In the genomic region with DNA sequence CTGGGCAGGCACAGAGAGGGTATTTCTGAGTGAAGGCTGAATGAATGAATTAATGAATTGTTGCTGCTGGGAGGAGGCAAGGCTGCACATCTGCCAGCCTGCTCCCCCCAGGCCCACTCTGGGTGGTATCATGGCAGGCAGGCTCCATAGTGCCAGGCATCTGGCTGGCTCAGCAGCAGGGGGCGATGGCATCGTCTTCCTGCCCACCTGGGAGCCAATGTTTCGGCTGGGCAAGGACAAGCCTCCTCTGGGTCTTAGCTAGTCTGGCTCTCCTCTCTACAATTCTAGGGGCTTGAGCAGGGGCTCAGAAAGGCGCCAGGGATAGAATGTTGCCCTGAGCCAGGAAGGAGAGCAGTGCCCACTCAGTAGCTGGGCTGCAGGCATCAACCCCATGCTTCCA, we compare ENCODE assay signal across 20 cellular contexts. TPM values are rescaled to one million over a fixed set of nuclear protein-coding genes. Genes with fewer than 3 reads are reported as not detected.
A peak's percentile ranks its signal among the peaks of the same experiment; 100 is the strongest.
DNase-seq lines count a peak whose midpoint lies in the region; ATAC-seq and TF ChIP-seq lines count a peak whose summit lies in the region.
"Had no signal": no experiment of that assay in that cellular context is flagged by ENCODE, and none has a peak within 500 bp of the region (broad histone marks: within the 10 kb centered on the region; RNA-seq: fewer than 3 reads in every experiment).

No MANE protein-coding gene starts in this region.

- WGBS in mammary epithelial cell (ENCODE audit: low coverage, missing lambda C conversion rate): 69% methylated on average over 4 of the region's 4 CpGs
- 84% methylated on average over 4 of the region's 4 CpGs for WGBS in lower leg skin, 2 donors

- H2AFZ ChIP-seq in mammary epithelial cell (ENCODE audit: low read depth, low read length): no peak overlapping the region

- intact Hi-C loops in MCF 10A (cut with micrococcal nuclease) (no loop called here), mammary epithelial cell (cut with micrococcal nuclease) (no loop called here), lower leg skin (cut with DNase I; ENCODE audit: low total_unique reads) (loop anchor here (5.0 kb wide), 1 partner anchor 115 kb away; no protein-coding TSS in a partner anchor), Caco-2 (cut with micrococcal nuclease; ENCODE audit: unreplicated experiment) (no loop called here)

- no peak overlapping the region for H3K27ac ChIP-seq in mammary epithelial cell (ENCODE audit: insufficient read depth, low read depth, low read length)
- H3K27ac ChIP-seq: uterus, WERI-Rb-1 had no signal

- H3K36me3 ChIP-seq in mammary epithelial cell (ENCODE audit: insufficient read depth, low read length) (peaks cover 20% of the 10 kb centered on the region), Caco-2 (ENCODE audit: control insufficient read depth, insufficient read depth, low read length) (peaks cover 3% of the 10 kb centered on the region; the same call in 1 of the 2 replicates)
- H3K36me3 ChIP-seq: uterus had no signal

- dilution Hi-C loops in mammary epithelial cell (cut with HindIII; ENCODE audit: low sequenced_read_pairs): no loop called here

- H3K4me3 ChIP-seq in mammary epithelial cell (replicated peaks in 1 of 3; ENCODE audit: insufficient read depth in 1 of 3, low read depth in 2 of 3, low read length in 3 of 3) (no peak overlapping the region), lower leg skin (ENCODE audit: low read depth, poor library complexity, severe bottlenecking) (no peak overlapping the region), Caco-2 (ENCODE audit: low read depth, low read length) (no peak overlapping the region)
- H3K4me3 ChIP-seq: uterus had no signal

- POLR2A ChIA-PET in MCF 10A (lab: Yijun Ruan, JAX) (interaction anchor here (1.2 kb wide), 1 partner anchor 23 kb away, joined by 3 read pairs; no protein-coding TSS in a partner anchor), Caco-2 (lab: Charles Lee) (no interaction called here)

- no peak overlapping the region for H3K4me2 ChIP-seq in mammary epithelial cell (ENCODE audit: insufficient read depth, low read depth, low read length)

- in situ Hi-C loops in mammary epithelial cell (cut with MboI; ENCODE audit: low sequenced_read_pairs in 2 of 2): no loop called here

- H3K4me3 Mint-ChIP-seq in MCF 10A (ENCODE audit: unreplicated experiment) (no peak overlapping the region), Caco-2 (ENCODE audit: unreplicated experiment) (no peak overlapping the region)
- H3K4me3 Mint-ChIP-seq in central memory CD8-positive, alpha-beta T cell: no peak overlapping the region
- no peak overlapping the region for H3K4me3 Mint-ChIP-seq in stimulated activated naive B cell treated with anti-CD40 and anti-IgM and Interleukin-4, amounts not matched to agents 10 μg/mL and 1 μg/mL and 100 μg/mL, for 72 hours
- H3K4me3 Mint-ChIP-seq: brain had no signal

- ATAC-seq in central memory CD8-positive, alpha-beta T cell (replicated peaks; ENCODE audit: extremely low read depth, poor library complexity, severe bottlenecking): no peak
- no peak for ATAC-seq in stimulated activated naive B cell treated with anti-CD40 and anti-IgM and Interleukin-4, amounts not matched to agents 10 μg/mL and 1 μg/mL and 100 μg/mL, for 72 hours (replicated peaks)

- no peak overlapping the region for H3K9ac ChIP-seq in mammary epithelial cell (ENCODE audit: insufficient read depth, low read length)

- H3K9me3 ChIP-seq in mammary epithelial cell (replicated peaks; ENCODE audit: insufficient read depth, low read length) (no peaks in the 10 kb centered on the region), Caco-2 (no peaks in the 10 kb centered on the region)
- H3K9me3 ChIP-seq: uterus had no signal

- H3K27ac Mint-ChIP-seq in MCF 10A (ENCODE audit: low read depth, unreplicated experiment) (peak overlapping the region; percentile 7), Caco-2 (ENCODE audit: unreplicated experiment) (no peak overlapping the region)
- peak overlapping the region; percentile 79 for H3K27ac Mint-ChIP-seq in central memory CD8-positive, alpha-beta T cell (ENCODE audit: low read depth)
- H3K27ac Mint-ChIP-seq in stimulated activated naive B cell treated with anti-CD40 and anti-IgM and Interleukin-4, amounts not matched to agents 10 μg/mL and 1 μg/mL and 100 μg/mL, for 72 hours: peak overlapping the region; percentile 94

- peaks cover 33% of the 10 kb centered on the region for H3K36me3 Mint-ChIP-seq in MCF 10A (ENCODE audit: insufficient read depth, unreplicated experiment)
- H3K36me3 Mint-ChIP-seq in central memory CD8-positive, alpha-beta T cell (ENCODE audit: insufficient read depth): peaks cover 30% of the 10 kb centered on the region
- H3K36me3 Mint-ChIP-seq in stimulated activated naive B cell treated with anti-CD40 and anti-IgM and Interleukin-4, amounts not matched to agents 10 μg/mL and 1 μg/mL and 100 μg/mL, for 72 hours: peaks cover 46 to 60% of the 10 kb centered on the region in 2 donors
- H3K36me3 Mint-ChIP-seq in Caco-2 (ENCODE audit: insufficient read depth, unreplicated experiment): peaks cover 8% of the 10 kb centered on the region

- H3K79me2 ChIP-seq in mammary epithelial cell (ENCODE audit: insufficient read depth, low read length): peaks cover under 1% of the 10 kb centered on the region

- BruUV-seq in MCF 10A (replicated peaks; lab: Mats Ljungman, UMichigan): no TSS peak
- no TSS peak for BruUV-seq in mammary epithelial cell (replicated peaks; lab: Mats Ljungman, UMichigan)
- BruUV-seq in Caco-2 (replicated peaks; lab: Mats Ljungman, UMichigan): no TSS peak

- no peaks in the 10 kb centered on the region for H4K20me1 ChIP-seq in mammary epithelial cell (ENCODE audit: insufficient read depth, low read length)

- H3K27me3 ChIP-seq in mammary epithelial cell (ENCODE audit: insufficient read depth, low read length): no peaks in the 10 kb centered on the region
- no peaks in the 10 kb centered on the region for H3K27me3 ChIP-seq in Caco-2 (replicated peaks; ENCODE audit: control insufficient read depth, insufficient read depth, low read length)
- H3K27me3 ChIP-seq: uterus had no signal

- H3K4me1 Mint-ChIP-seq in MCF 10A (ENCODE audit: insufficient read depth, unreplicated experiment) (peaks cover 16% of the 10 kb centered on the region), Caco-2 (ENCODE audit: low read depth, unreplicated experiment) (no peaks in the 10 kb centered on the region)
- H3K4me1 Mint-ChIP-seq in central memory CD8-positive, alpha-beta T cell: peaks cover 38% of the 10 kb centered on the region
- peaks cover 47 to 78% of the 10 kb centered on the region in 2 donors for H3K4me1 Mint-ChIP-seq in stimulated activated naive B cell treated with anti-CD40 and anti-IgM and Interleukin-4, amounts not matched to agents 10 μg/mL and 1 μg/mL and 100 μg/mL, for 72 hours
- H3K4me1 Mint-ChIP-seq: brain had no signal

- no peaks in the 10 kb centered on the region for H3K9me3 Mint-ChIP-seq in MCF 10A (ENCODE audit: unreplicated experiment)
- no peaks in the 10 kb centered on the region for H3K9me3 Mint-ChIP-seq in central memory CD8-positive, alpha-beta T cell
- H3K9me3 Mint-ChIP-seq in stimulated activated naive B cell treated with anti-CD40 and anti-IgM and Interleukin-4, amounts not matched to agents 10 μg/mL and 1 μg/mL and 100 μg/mL, for 72 hours: no peaks in the 10 kb centered on the region
- no peaks in the 10 kb centered on the region for H3K9me3 Mint-ChIP-seq in Caco-2 (ENCODE audit: unreplicated experiment)
- H3K9me3 Mint-ChIP-seq: brain had no signal

- DNase-seq in MCF 10A (ENCODE audit: unreplicated experiment): no peak
- DNase-seq in mammary epithelial cell: no peak
- peak; percentile 21 for DNase-seq in NCI-H69 (lab: John Stamatoyannopoulos, UW)
- no peak for DNase-seq in central memory CD8-positive, alpha-beta T cell (ENCODE audit: low spot score in 2 of 2)
- no peak for DNase-seq in stimulated activated naive B cell treated with anti-CD40 and anti-IgM and Interleukin-4, amounts not matched to agents 10 μg/mL and 1 μg/mL and 100 μg/mL, for 72 hours
- DNase-seq in NCI-H2029 (lab: John Stamatoyannopoulos, UW): no peak
- no peak for DNase-seq in lower leg skin (ENCODE audit: low spot score in 2 of 2)
- DNase-seq in Caco-2: no peak
- DNase-seq: activated T-cell treated with anti-CD3 and anti-CD28 coated beads for 4 hours; DMS79; effector CD4-positive, alpha-beta T cell; KG1; midbrain; NCI-H2107; NK-92 treated with Interleukin-12 subunit alpha and Interleukin-12 subunit beta, amount 100 ng/mL, for 24 hours; stimulated activated CD8-positive, alpha-beta memory T cell treated with anti-CD3 and anti-CD28 coated beads, Interleukin-4, amount 100 ng/mL, for 48 hours; uterus; WERI-Rb-1 had no signal

- no peak for TF ChIP-seq CTCF in MCF 10A (IDR thresholded peaks at IDR 0.05; ENCODE audit: unreplicated experiment)
- no peak for TF ChIP-seq CTCF in mammary epithelial cell (conservative IDR thresholded peaks at IDR 0.05 in 1 of 2, IDR thresholded peaks at IDR 0.05 in 1 of 2; ENCODE audit: extremely low read depth in 1 of 2, insufficient read depth in 1 of 2, low read depth in 1 of 2, low read length in 2 of 2)
- no peak for TF ChIP-seq CTCF in lower leg skin (IDR thresholded peaks at IDR 0.05)
- no peak for TF ChIP-seq CTCF in Caco-2 (IDR thresholded peaks at IDR 0.05; ENCODE audit: insufficient read depth in 1 of 2, low read depth in 1 of 2, low read length in 1 of 2, severe bottlenecking in 1 of 2, unreplicated experiment in 1 of 2)

- H3K27me3 Mint-ChIP-seq in MCF 10A (ENCODE audit: insufficient read depth, unreplicated experiment) (no peaks in the 10 kb centered on the region), Caco-2 (ENCODE audit: insufficient read depth, unreplicated experiment) (no peaks in the 10 kb centered on the region)
- no peaks in the 10 kb centered on the region for H3K27me3 Mint-ChIP-seq in central memory CD8-positive, alpha-beta T cell
- no peaks in the 10 kb centered on the region for H3K27me3 Mint-ChIP-seq in stimulated activated naive B cell treated with anti-CD40 and anti-IgM and Interleukin-4, amounts not matched to agents 10 μg/mL and 1 μg/mL and 100 μg/mL, for 72 hours

- no peak for TF ChIP-seq POLR2A in lower leg skin (IDR thresholded peaks at IDR 0.05)

- CTCF ChIA-PET in MCF 10A (lab: Yijun Ruan, JAX): interaction anchor here (0.7 to 13.0 kb wide), 3 partner anchors 8 to 112 kb away, joined by 3 to 175 read pairs (median 4); a partner anchor contains a TSS
- CTCF ChIA-PET in mammary epithelial cell (lab: Charles Lee; ENCODE audit: low non-redundant PET): interaction anchor here (0.5 kb wide), 1 partner anchor 14 kb away, joined by 3 read pairs; no protein-coding TSS in a partner anchor
- CTCF ChIA-PET in Caco-2 (lab: Charles Lee): no interaction called here

- no peaks in the 10 kb centered on the region for H3K4me1 ChIP-seq in mammary epithelial cell (ENCODE audit: insufficient read depth, low read length)
- H3K4me1 ChIP-seq in Caco-2: peaks cover 4% of the 10 kb centered on the region; the same call in 1 of the 2 replicates
- H3K4me1 ChIP-seq: uterus had no signal

RNA-seq across cellular contexts. Expression of a gene that starts 1.7 kb away (rescaled TPM):
- total RNA-seq in MCF 10A (2022) (not detected in 2 replicates), mammary epithelial cell (not detected), lower leg skin (under 1 TPM in 2 of 4 donors, not detected in 2; 0.19 to 0.61 TPM), Caco-2 (2022) (not detected in 2 replicates)
- polyA plus RNA-seq in mammary epithelial cell: not detected
- polyA minus RNA-seq in mammary epithelial cell: not detected
- total RNA-seq: frontal cortex had no signal

RNA-seq across cellular contexts. Expression of a gene that starts 11.8 kb away (rescaled TPM):
- 30.5 and 47.0 TPM in 2 replicates for total RNA-seq in MCF 10A (2022)
- 10 to 100 TPM; 67.8 to 96.2 TPM for total RNA-seq in mammary epithelial cell
- 137 TPM for polyA plus RNA-seq in mammary epithelial cell
- polyA minus RNA-seq in mammary epithelial cell: 179 TPM
- 10 to 100 TPM; 39.3 to 60.2 (median 52.0) TPM for total RNA-seq in lower leg skin
- total RNA-seq in Caco-2 (2022): 29.9 and 30.5 TPM in 2 replicates

RNA-seq across cellular contexts. Expression of a gene that starts 18.4 kb away (rescaled TPM):
- total RNA-seq in MCF 10A (2022) (10.4 and 14.0 TPM in 2 replicates), mammary epithelial cell (1 to 10 TPM; 4.8 to 8.7 TPM), lower leg skin (10 to 100 TPM; 10.4 to 28.6 (median 14.0) TPM), Caco-2 (2022) (6.7 and 8.3 TPM in 2 replicates)
- polyA plus RNA-seq in mammary epithelial cell: 4.3 TPM
- not detected for polyA minus RNA-seq in mammary epithelial cell

RNA-seq across cellular contexts. Expression of a gene that starts 29.2 kb away (rescaled TPM):
- total RNA-seq in MCF 10A (2022) (29.2 and 35.7 TPM in 2 replicates), mammary epithelial cell (10 to 100 TPM; 24.2 to 39.2 TPM), lower leg skin (10 to 100 TPM; 17.5 to 43.1 (median 32.2) TPM), Caco-2 (2022) (53.1 and 60.0 TPM in 2 replicates)
- polyA plus RNA-seq in mammary epithelial cell: 49.2 TPM
- polyA minus RNA-seq in mammary epithelial cell: 34.0 TPM

RNA-seq across cellular contexts. Expression of a gene that starts 51.3 kb away (rescaled TPM):
- total RNA-seq in MCF 10A (2022): 60.7 and 62.5 TPM in 2 replicates
- total RNA-seq in mammary epithelial cell: 10 to 100 TPM; 54.3 to 59.8 TPM
- polyA plus RNA-seq in mammary epithelial cell: 52.7 TPM
- polyA minus RNA-seq in mammary epithelial cell: 57.3 TPM
- 10 to 100 TPM; 49.5 to 60.3 (median 56.3) TPM for total RNA-seq in lower leg skin
- total RNA-seq in Caco-2 (2022): 67.1 and 68.7 TPM in 2 replicates
